Comparison of ENCODE assay signal across 9 cellular contexts in the genomic region with DNA sequence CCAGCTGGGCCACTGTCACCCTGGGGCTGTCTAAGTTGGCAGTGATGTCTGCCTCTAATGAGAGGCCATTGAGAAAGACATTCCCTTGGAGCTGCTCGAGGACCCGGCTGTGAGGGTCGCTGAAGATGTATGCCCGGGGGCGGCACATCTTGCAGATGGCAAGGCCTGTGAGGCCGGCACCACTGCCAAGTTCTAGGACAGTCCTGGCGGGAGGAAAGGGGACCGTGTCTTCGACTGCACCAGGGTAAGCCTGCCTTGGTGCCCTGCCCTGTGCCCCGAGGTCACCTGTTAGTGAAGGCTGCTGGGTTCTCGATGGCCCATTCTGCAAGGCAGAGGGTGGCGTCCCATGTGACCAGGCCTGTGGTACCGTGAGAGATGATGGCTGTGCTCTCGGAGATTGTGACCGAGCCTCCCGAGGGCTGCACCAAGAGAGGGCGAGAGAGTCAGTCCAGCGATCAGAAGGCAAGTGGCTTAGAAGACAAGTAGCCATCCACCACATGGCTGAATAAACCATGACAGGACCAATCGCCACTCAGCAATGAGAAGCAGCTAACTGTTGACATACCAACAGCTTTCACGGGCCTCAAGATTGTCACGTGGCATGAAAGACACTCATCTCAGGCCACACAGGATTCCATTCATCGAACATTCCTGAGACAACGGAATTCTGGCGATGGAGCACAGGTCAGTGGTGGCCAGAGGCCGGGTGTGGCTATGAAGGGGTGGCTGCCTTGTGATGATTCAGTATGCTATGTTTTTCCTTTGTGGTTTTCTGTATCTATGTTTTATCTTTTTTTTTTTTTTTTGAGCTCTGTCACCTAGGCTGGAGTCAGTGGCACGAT. TPM values are rescaled to one million over a fixed set of nuclear protein-coding genes. Genes with fewer than 3 reads are reported as not detected.
DNase-seq lines count a peak whose midpoint lies in the region; FAIRE-seq and TF ChIP-seq lines count a peak whose summit lies in the region.
"Not testable (repeated sequence)": the region's sequence is repeated elsewhere in the genome, so short reads cannot be mapped to it uniquely, and the experiment has no call there.
"Had no signal": no experiment of that assay in that cellular context is flagged by ENCODE, and none has a peak within 500 bp of the region (broad histone marks: within the 10 kb centered on the region; RNA-seq: fewer than 3 reads in every experiment).

No MANE protein-coding gene starts in this region.

- not testable (repeated sequence) for H3K36me3 ChIP-seq in SJSA1

- not testable (repeated sequence) for H3K4me3 ChIP-seq in SJSA1; astrocyte of the spinal cord (ENCODE audit: low read depth, low read length)

- not testable (repeated sequence) for TF ChIP-seq CTCF in astrocyte of the spinal cord (IDR thresholded peaks at IDR 0.05; ENCODE audit: low read depth, low read length)

- not testable (repeated sequence) for TF ChIP-seq POLR2A in H54 (IDR thresholded peaks at IDR 0.05; ENCODE audit: low read depth, low read length)

- not testable (repeated sequence) for H3K27ac ChIP-seq in SJSA1

- H3K4me1 ChIP-seq in SJSA1 (replicated peaks) = peaks cover 13% of the 10 kb centered on the region

- not testable (repeated sequence) for FAIRE-seq in H54 (lab: Jason Lieb, UNC)

- not testable (repeated sequence) for H3K27me3 ChIP-seq in SJSA1 (replicated peaks)

- H3K9me3 ChIP-seq in SJSA1 (replicated peaks) = not testable (repeated sequence)

- peak; percentile 84 for DNase-seq in A172 (ENCODE audit: low spot score)
- peak; percentile 65 for DNase-seq in Caki2 (ENCODE audit: low read depth)
- DNase-seq in H54 (ENCODE audit: insufficient read length, low spot score) = peak; percentile 23
- peak; percentile 41 for DNase-seq in LHCN-M2 (ENCODE audit: low read depth)
- peak; percentile 77 to 86 for DNase-seq in SJSA1 (ENCODE audit: low read depth in 1 of 2, low spot score in 2 of 2)
- DNase-seq in astrocyte of the spinal cord (ENCODE audit: low read depth, low spot score) = peak; percentile 30
- peak; percentile 51 for DNase-seq in fibroblast of peridontal ligament (ENCODE audit: extremely low read depth)
- peak; percentile 70 for DNase-seq in islet precursor cell

- in situ Hi-C loops in Caki2 (cut with HindIII; ENCODE audit: low pct_unique_long_range_greater_than_20kb, low sequenced_read_pairs); astrocyte of the spinal cord (cut with HindIII; ENCODE audit: low sequenced_read_pairs): not testable (repeated sequence)

RNA-seq across cellular contexts. Expression of gene FAM90A1, which starts 8.1 kb away (rescaled TPM):
- not detected in 2 replicates for total RNA-seq in A172 (2014; rRNA removed; shearing (Covaris generic))
- total RNA-seq in Caki2 (2014; rRNA removed; shearing (Covaris generic); ENCODE audit: low replicate concordance) = 1.5 TPM in 1 of 2 replicates, not detected in the other
- total RNA-seq in LHCN-M2 (2014; rRNA removed) = not detected in 2 replicates
- polyA plus RNA-seq in LHCN-M2 (2012) = not detected
- not detected in 2 replicates for total RNA-seq in SJSA1 (2014; rRNA removed; shearing (Covaris generic))
- total RNA-seq: G401 had no signal

Comparison
In these comparisons a context has a peak if more than half of its experiments do, and no peak if none do; other contexts are left out.
1. DNase-seq: peak in every context shown above with its lines; median percentile 84 in A172; 82 in SJSA1; 70 in islet precursor cell; 65 in Caki2; 51 in fibroblast of peridontal ligament; 41 in LHCN-M2; 30 in astrocyte of the spinal cord; 23 in H54.